Comparison of ENCODE assay signal across 25 cellular contexts in genomic region chr19:32649751-32650150, GRCh38. TPM values are rescaled to one million over a fixed set of nuclear protein-coding genes. Genes with fewer than 3 reads are reported as not detected.
"Had no signal": no experiment of that assay in that cellular context is flagged by ENCODE, and none has a peak within 500 bp of the region (broad histone marks: within the 10 kb centered on the region; RNA-seq: fewer than 3 reads in every experiment).

No MANE protein-coding gene starts in this region.

- ATAC-seq: activated CD8-positive, alpha-beta memory T cell treated with anti-CD3 and anti-CD28 coated beads, Interleukin-2, amount 10 ng/mL, durations not matched to agents 7 days and 5 days; activated CD8-positive, alpha-beta T cell treated with anti-CD3 and anti-CD28 coated beads, Interleukin-2, amount 10 ng/mL, durations not matched to agents 7 days and 5 days; activated T-cell treated with anti-CD3 and anti-CD28 coated beads, Interleukin-2, amount 50 U/mL, for 72 hours; body of pancreas; effector memory CD8-positive, alpha-beta T cell; gastroesophageal sphincter; left colon; lower lobe of right lung; natural killer cell treated with Interleukin-12 subunit alpha and Interleukin-12 subunit beta and Interleukin-15 and Interleukin-18, amount 100 ng/mL, for 72 hours had no signal

- H3K9me3 ChIP-seq: adrenal gland, body of pancreas, gastroesophageal sphincter, lower lobe of right lung, ovary, prostate gland, spleen, tibial nerve had no signal

- H3K27me3 ChIP-seq: adrenal gland, body of pancreas, gastroesophageal sphincter, ovary, spleen, tibial nerve had no signal

- H3K4me1 ChIP-seq: adrenal gland, prostate gland had no signal

- H3K4me3 ChIP-seq: adrenal gland, body of pancreas, coronary artery, gastroesophageal sphincter, lower lobe of right lung, ovary, prostate gland, spleen, tibial nerve had no signal

- H3K36me3 ChIP-seq: ovary had no signal

- DNase-seq: activated CD4-positive, alpha-beta T cell treated with anti-CD3 and anti-CD28 coated beads for 1 hour; activated CD4-positive, alpha-beta T cell treated with anti-CD3 and anti-CD28 coated beads, Interleukin-2, amount 50 U/mL, for 1 hour; activated CD8-positive, alpha-beta memory T cell treated with anti-CD3 and anti-CD28 coated beads, Interleukin-2, amount 10 ng/mL, durations not matched to agents 7 days and 5 days; activated CD8-positive, alpha-beta T cell treated with anti-CD3 and anti-CD28 coated beads, Interleukin-2, amount 10 ng/mL, durations not matched to agents 7 days and 5 days; activated naive CD4-positive, alpha-beta T cell; activated naive CD8-positive, alpha-beta T cell treated with anti-CD3 and anti-CD28 coated beads for 36 hours; activated T-cell treated with anti-CD3 and anti-CD28 coated beads, Interleukin-2, amount 50 U/mL, for 72 hours; aorta; body of pancreas; effector memory CD8-positive, alpha-beta T cell; erythroblast; islet precursor cell; left colon; lower lobe of right lung; mesenchymal stem cell; ovary; spleen; stimulated activated naive CD4-positive, alpha-beta T cell treated with Interleukin-2 at 50 U/mL for 16 hours; T-helper 2 cell had no signal

- H3K27ac ChIP-seq: adrenal gland, body of pancreas, coronary artery, gastroesophageal sphincter, lower lobe of right lung, ovary, prostate gland, spleen, tibial nerve had no signal

RNA-seq across cellular contexts. Expression of gene RGS9BP, which starts 25.9 kb away (rescaled TPM):
- total RNA-seq: activated naive CD8-positive, alpha-beta T cell treated with anti-CD3 and anti-CD28 coated beads for 36 hours; aorta; body of pancreas had no signal
